17 cellular contexts compared by ENCODE assay signal in genomic region chr3:58539636-58540035, GRCh38. TPM values are rescaled to one million over a fixed set of nuclear protein-coding genes. Genes with fewer than 3 reads are reported as not detected.
"Had no signal": no experiment of that assay in that cellular context is flagged by ENCODE, and none has a peak within 500 bp of the region (broad histone marks: within the 10 kb centered on the region; RNA-seq: fewer than 3 reads in every experiment).

No MANE protein-coding gene starts in this region.

- ATAC-seq: effector memory CD8-positive, alpha-beta T cell; naive thymus-derived CD8-positive, alpha-beta T cell had no signal

- H3K36me3 Mint-ChIP-seq: activated naive CD8-positive, alpha-beta T cell treated with anti-CD3 and anti-CD28 coated beads, Interleukin-2, amount 10 ng/mL, durations not matched to agents 7 days and 5 days; brain; naive thymus-derived CD8-positive, alpha-beta T cell had no signal

- H3K4me3 Mint-ChIP-seq: activated CD4-positive, alpha-beta T cell treated with anti-CD3 and anti-CD28 coated beads, Interleukin-2, amount 10 ng/mL, durations not matched to agents 7 days and 5 days; activated naive CD8-positive, alpha-beta T cell treated with anti-CD3 and anti-CD28 coated beads, Interleukin-2, amount 10 ng/mL, durations not matched to agents 7 days and 5 days; brain; effector memory CD8-positive, alpha-beta T cell; naive thymus-derived CD8-positive, alpha-beta T cell; stimulated activated naive CD8-positive, alpha-beta T cell treated with anti-CD3 and anti-CD28 coated beads, Interleukin-15, Interleukin-2, amounts not matched to agents 100 ng/mL and 50 ng/mL, for 24 hours had no signal

- H3K27me3 Mint-ChIP-seq: brain; effector memory CD8-positive, alpha-beta T cell; progenitor cell of endocrine pancreas; stimulated activated naive CD8-positive, alpha-beta T cell treated with anti-CD3 and anti-CD28 coated beads, Interleukin-15, Interleukin-2, amounts not matched to agents 100 ng/mL and 50 ng/mL, for 24 hours had no signal

- H3K9me3 Mint-ChIP-seq: activated CD4-positive, alpha-beta T cell treated with anti-CD3 and anti-CD28 coated beads, Interleukin-2, amount 10 ng/mL, durations not matched to agents 7 days and 5 days; activated naive CD8-positive, alpha-beta T cell treated with anti-CD3 and anti-CD28 coated beads, Interleukin-2, amount 10 ng/mL, durations not matched to agents 7 days and 5 days; effector memory CD8-positive, alpha-beta T cell; naive thymus-derived CD8-positive, alpha-beta T cell; stimulated activated naive CD8-positive, alpha-beta T cell treated with anti-CD3 and anti-CD28 coated beads, Interleukin-15, Interleukin-2, amounts not matched to agents 100 ng/mL and 50 ng/mL, for 24 hours had no signal

- DNase-seq: activated CD4-positive, alpha-beta T cell treated with anti-CD3 and anti-CD28 coated beads, Interleukin-2, amount 10 ng/mL, durations not matched to agents 7 days and 5 days; activated naive CD4-positive, alpha-beta T cell treated with Interleukin-2 at 50 U/mL for 16 hours; activated naive CD8-positive, alpha-beta T cell treated with anti-CD3 and anti-CD28 coated beads, Interleukin-2, amount 10 ng/mL, durations not matched to agents 7 days and 5 days; amygdala; caudate nucleus; effector memory CD8-positive, alpha-beta T cell; foreskin fibroblast; mesendoderm; naive thymus-derived CD8-positive, alpha-beta T cell; occipital lobe; stimulated activated CD4-positive, alpha-beta T cell treated with anti-CD3 and anti-CD28 coated beads, Interleukin-2, amount 100 ng/mL, for 24 hours; T-helper 1 cell; T-helper 9 cell had no signal

- H3K27ac Mint-ChIP-seq: activated CD4-positive, alpha-beta T cell treated with anti-CD3 and anti-CD28 coated beads, Interleukin-2, amount 10 ng/mL, durations not matched to agents 7 days and 5 days; activated naive CD8-positive, alpha-beta T cell treated with anti-CD3 and anti-CD28 coated beads, Interleukin-2, amount 10 ng/mL, durations not matched to agents 7 days and 5 days; effector memory CD8-positive, alpha-beta T cell; naive thymus-derived CD8-positive, alpha-beta T cell; progenitor cell of endocrine pancreas; stimulated activated naive CD8-positive, alpha-beta T cell treated with anti-CD3 and anti-CD28 coated beads, Interleukin-15, Interleukin-2, amounts not matched to agents 100 ng/mL and 50 ng/mL, for 24 hours had no signal

RNA-seq across cellular contexts. Expression of gene ACOX2, which starts 2.6 kb away (rescaled TPM):
- total RNA-seq: activated CD4-positive, alpha-beta T cell treated with anti-CD3 and anti-CD28 coated beads, Interleukin-2, amount 10 ng/mL, durations not matched to agents 7 days and 5 days; activated CD8-positive, alpha-beta memory T cell treated with anti-CD3 and anti-CD28 coated beads for 36 hours; activated naive CD8-positive, alpha-beta T cell treated with anti-CD3 and anti-CD28 coated beads, Interleukin-2, amount 10 ng/mL, durations not matched to agents 7 days and 5 days; naive thymus-derived CD8-positive, alpha-beta T cell had no signal

RNA-seq across cellular contexts. Expression of gene FAM107A, which starts 37.6 kb away (rescaled TPM):
- total RNA-seq: activated CD4-positive, alpha-beta T cell treated with anti-CD3 and anti-CD28 coated beads, Interleukin-2, amount 10 ng/mL, durations not matched to agents 7 days and 5 days; activated CD8-positive, alpha-beta memory T cell treated with anti-CD3 and anti-CD28 coated beads for 36 hours; activated naive CD8-positive, alpha-beta T cell treated with anti-CD3 and anti-CD28 coated beads, Interleukin-2, amount 10 ng/mL, durations not matched to agents 7 days and 5 days; naive thymus-derived CD8-positive, alpha-beta T cell; progenitor cell of endocrine pancreas had no signal
